In the genomic region with DNA sequence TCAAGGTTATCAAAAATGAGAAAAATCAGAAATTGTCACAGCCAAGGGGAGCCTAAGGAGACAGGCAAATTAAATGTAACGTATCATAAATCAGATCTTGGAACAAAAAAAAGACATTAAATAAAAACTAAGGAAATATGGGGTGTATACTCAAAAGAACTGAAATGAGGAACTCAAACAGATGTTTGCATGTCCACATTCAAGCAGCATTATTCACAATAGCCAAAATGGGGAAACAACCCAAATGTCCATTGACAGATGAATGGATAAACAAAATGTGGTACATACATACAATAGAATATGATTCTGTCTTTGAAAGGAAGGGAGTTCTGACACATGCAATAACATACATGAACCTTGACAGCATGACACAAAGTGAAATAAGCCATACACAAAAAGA, we compare ENCODE assay signal across 28 cellular contexts.
"Had no signal": no experiment of that assay in that cellular context is flagged by ENCODE, and none has a peak within 500 bp of the region (broad histone marks: within the 10 kb centered on the region; RNA-seq: fewer than 3 reads in every experiment).

No MANE protein-coding gene starts in this region.

- H3K4me3 ChIP-seq: breast epithelium, esophagus muscularis mucosa, heart right ventricle, left ventricle myocardium inferior, lung, mucosa of descending colon, pancreas, prostate gland, stomach, tibial artery had no signal

- FAIRE-seq: pancreas, small intestine had no signal

- DNase-seq: activated CD4-positive, alpha-beta T cell treated with anti-CD3 and anti-CD28 coated beads for 36 hours; activated CD4-positive, CD25-positive, alpha-beta regulatory T cell; activated CD8-positive, alpha-beta memory T cell treated with anti-CD3 and anti-CD28 coated beads, Interleukin-2, amount 10 ng/mL, durations not matched to agents 7 days and 5 days; activated CD8-positive, alpha-beta T cell treated with anti-CD3 and anti-CD28 coated beads, Interleukin-2, amount 10 ng/mL, durations not matched to agents 7 days and 5 days; activated naive CD4-positive, alpha-beta T cell; activated T-cell treated with anti-CD3 and anti-CD28 coated beads, Interleukin-2, amount 50 U/mL, for 48 hours; dermis blood vessel endothelial cell; effector CD4-positive, alpha-beta T cell; foreskin keratinocyte; heart right ventricle; left ventricle myocardium inferior; mucosa of descending colon; pancreas; retina; small intestine; stimulated activated CD4-positive, alpha-beta T cell treated with anti-CD3 and anti-CD28 coated beads, Interleukin-4, amount 100 ng/mL, for 4 hours; stimulated activated CD8-positive, alpha-beta memory T cell treated with anti-CD3 and anti-CD28 coated beads, Interleukin-4, amount 100 ng/mL, for 48 hours; stomach; T-helper 17 cell; T1000; tibial artery had no signal

- ATAC-seq: activated CD4-positive, alpha-beta T cell treated with anti-CD3 and anti-CD28 coated beads for 36 hours; activated CD8-positive, alpha-beta memory T cell treated with anti-CD3 and anti-CD28 coated beads, Interleukin-2, amount 10 ng/mL, durations not matched to agents 7 days and 5 days; activated CD8-positive, alpha-beta T cell treated with anti-CD3 and anti-CD28 coated beads, Interleukin-2, amount 10 ng/mL, durations not matched to agents 7 days and 5 days; activated naive CD4-positive, alpha-beta T cell treated with anti-CD3 and anti-CD28 coated beads, Interleukin-2, amount 50 U/mL, for 72 hours; foreskin keratinocyte; heart right ventricle; mucosa of descending colon; pancreas; sciatic nerve; stimulated activated memory B cell treated with anti-CD40 and anti-IgM and Interleukin-4, amounts not matched to agents 10 μg/mL and 1 μg/mL and 100 μg/mL, for 72 hours; T-helper 17 cell had no signal

- H3K27me3 ChIP-seq: breast epithelium, esophagus muscularis mucosa, foreskin keratinocyte, heart right ventricle, pancreas, stomach, tibial artery had no signal

- H3K36me3 ChIP-seq: breast epithelium, esophagus muscularis mucosa, heart right ventricle, left ventricle myocardium inferior, pancreas, prostate gland, stomach, tibial artery had no signal

- H3K4me1 ChIP-seq: breast epithelium, esophagus muscularis mucosa, foreskin keratinocyte, heart right ventricle, left ventricle myocardium inferior, pancreas, prostate gland, stomach, tibial artery had no signal

- H3K9me3 ChIP-seq: breast epithelium, esophagus muscularis mucosa, heart right ventricle, left ventricle myocardium inferior, mucosa of descending colon, pancreas, prostate gland, stomach, tibial artery had no signal

- H3K27ac ChIP-seq: breast epithelium, esophagus muscularis mucosa, foreskin keratinocyte, heart right ventricle, left ventricle myocardium inferior, pancreas, prostate gland, stomach, tibial artery had no signal
